Comparison of ENCODE assay signal across 23 cellular contexts in genomic region chr6:127732927-127733326, GRCh38.
"Had no signal": no experiment of that assay in that cellular context is flagged by ENCODE, and none has a peak within 500 bp of the region (broad histone marks: within the 10 kb centered on the region; RNA-seq: fewer than 3 reads in every experiment).

No MANE protein-coding gene starts in this region.

- H3K4me3 ChIP-seq: MG63, SJSA1, SK-N-MC had no signal

- H3K27ac ChIP-seq: SJSA1, SK-N-MC had no signal

- H3K27me3 ChIP-seq: SJSA1 had no signal

- FAIRE-seq: RCC 7860 had no signal

- H3K36me3 ChIP-seq: MG63, SJSA1 had no signal

- H3K9me3 ChIP-seq: MG63, SJSA1 had no signal

- H3K4me1 ChIP-seq: SJSA1 had no signal

- DNase-seq: Karpas-422, KG1, MG63, NCI-H1092, NCI-H1105 treated with DMSO at 0.1 percent for 48 hours, NCI-H1417 treated with DMSO at 0.1 percent for 48 hours, NCI-H146, NCI-H1694 treated with DMSO at 0.1 percent for 48 hours, NCI-H1930, NCI-H2081 treated with DMSO at 0.1 percent for 48 hours, NCI-H2171, NCI-H226, NCI-H446, NCI-H510A, NCI-H524 treated with DMSO at 0.1 percent for 48 hours, NCI-H69, NCI-H774, Right ventricle myocardium superior, RPMI8226, SIG-M5 had no signal
